ENCODE assay signal across 16 cellular contexts in genomic region chr1:202938287-202938925, GRCh38.
"Had no signal": no experiment of that assay in that cellular context is flagged by ENCODE, and none has a peak within 500 bp of the region (broad histone marks: within the 10 kb centered on the region; RNA-seq: fewer than 3 reads in every experiment).

No MANE protein-coding gene starts in this region.

- DNase-seq: activated CD4-positive, alpha-beta T cell treated with anti-CD3 and anti-CD28 coated beads, Interleukin-2, amount 10 ng/mL, durations not matched to agents 24 days and 14 days; activated naive CD4-positive, alpha-beta T cell treated with anti-CD3 and anti-CD28 coated beads for 36 hours; activated T-cell treated with anti-CD3 and anti-CD28 coated beads for 4 hours; adrenal gland; central memory CD4-positive, alpha-beta T cell; cortex of kidney; effector CD8-positive, alpha-beta T cell; hypothalamus; ovary; sigmoid colon; stimulated activated CD4-positive, alpha-beta T cell treated with anti-CD3 and anti-CD28 coated beads, Interleukin-2, amount 100 ng/mL, for 24 hours; stimulated activated naive B cell treated with anti-CD40 and anti-IgM and Interleukin-4, amounts not matched to agents 10 μg/mL and 1 μg/mL and 100 μg/mL, for 72 hours had no signal

- H3K27me3 ChIP-seq: adrenal gland, neural progenitor cell, ovary, sigmoid colon, tibial nerve had no signal

- H3K4me3 ChIP-seq: adrenal gland, neural progenitor cell, ovary, sigmoid colon, tibial nerve had no signal

- H3K27ac ChIP-seq: adrenal gland, neural progenitor cell, ovary, sigmoid colon, tibial nerve had no signal

- H3K4me1 ChIP-seq: adrenal gland, neural progenitor cell, sigmoid colon, tibial nerve had no signal

- H3K4me2 ChIP-seq: neural progenitor cell had no signal

- H3K9me3 ChIP-seq: adrenal gland, ovary, sigmoid colon, tibial nerve had no signal

- H3K36me3 ChIP-seq: neural progenitor cell, ovary had no signal

- ATAC-seq: activated T-helper 17 cell treated with anti-CD3 and anti-CD28 coated beads, Interleukin-2, amount 50 U/mL, for 72 hours; stimulated activated naive B cell treated with anti-CD40 and anti-IgM and Interleukin-4, amounts not matched to agents 10 μg/mL and 1 μg/mL and 100 μg/mL, for 72 hours; WTC11 had no signal

- H3K9ac ChIP-seq: neural progenitor cell had no signal

- H2AFZ ChIP-seq: neural progenitor cell had no signal
